ENCODE assay signal across 10 cellular contexts in genomic region chr2:159895258-159896209, GRCh38. TPM values are rescaled to one million over a fixed set of nuclear protein-coding genes. Genes with fewer than 3 reads are reported as not detected.
DNase-seq lines count a peak whose midpoint lies in the region; ATAC-seq and TF ChIP-seq lines count a peak whose summit lies in the region.
"Had no signal": no experiment of that assay in that cellular context is flagged by ENCODE, and none has a peak within 500 bp of the region (broad histone marks: within the 10 kb centered on the region; RNA-seq: fewer than 3 reads in every experiment).

No MANE protein-coding gene starts in this region.

- no peaks in the 10 kb centered on the region for H3K9me3 ChIP-seq in CD8-positive, alpha-beta T cell (ENCODE audit: low read length)
- H3K9me3 ChIP-seq in Peyer's patch = no peaks in the 10 kb centered on the region

- no peaks in the 10 kb centered on the region for H3K4me1 ChIP-seq in CD8-positive, alpha-beta T cell (ENCODE audit: insufficient read depth, low read length)
- no peaks in the 10 kb centered on the region for H3K4me1 ChIP-seq in Peyer's patch

- H3K27ac Mint-ChIP-seq in CD8-positive, alpha-beta T cell = no peak overlapping the region
- H3K27ac Mint-ChIP-seq in activated T-helper 17 cell treated with anti-CD3 and anti-CD28 coated beads, Interleukin-2, amount 50 U/mL, for 72 hours = peak overlapping the region; percentile 78

- H3K36me3 Mint-ChIP-seq in CD8-positive, alpha-beta T cell = peaks cover 74% of the 10 kb centered on the region
- peaks cover 89% of the 10 kb centered on the region for H3K36me3 Mint-ChIP-seq in activated T-helper 17 cell treated with anti-CD3 and anti-CD28 coated beads, Interleukin-2, amount 50 U/mL, for 72 hours (ENCODE audit: low read depth)

- POLR2A ChIA-PET in CD8-positive, alpha-beta T cell (lab: Charles Lee) = interaction anchor here (0.6 to 1.2 kb wide), 2 partner anchors 14 to 611 kb away, joined by 3 to 4 read pairs; no protein-coding TSS in a partner anchor

- no peaks in the 10 kb centered on the region for H3K27me3 Mint-ChIP-seq in CD8-positive, alpha-beta T cell (ENCODE audit: low read depth)
- no peaks in the 10 kb centered on the region for H3K27me3 Mint-ChIP-seq in activated T-helper 17 cell treated with anti-CD3 and anti-CD28 coated beads, Interleukin-2, amount 50 U/mL, for 72 hours

- no peak overlapping the region for H3K4me3 Mint-ChIP-seq in CD8-positive, alpha-beta T cell
- peak overlapping the region; percentile 95 for H3K4me3 Mint-ChIP-seq in activated T-helper 17 cell treated with anti-CD3 and anti-CD28 coated beads, Interleukin-2, amount 50 U/mL, for 72 hours

- peak; percentile 44 for ATAC-seq in CD8-positive, alpha-beta T cell
- peak; percentile 65 for ATAC-seq in GM18867 (IDR thresholded peaks at IDR 0.05; ENCODE audit: unreplicated experiment)
- ATAC-seq in HG02870 (IDR thresholded peaks at IDR 0.05; ENCODE audit: unreplicated experiment) = peak; percentile 58
- ATAC-seq in activated T-helper 17 cell treated with anti-CD3 and anti-CD28 coated beads, Interleukin-2, amount 50 U/mL, for 72 hours (replicated peaks) = peak; percentile 85

- peaks cover 74% of the 10 kb centered on the region for H3K4me1 Mint-ChIP-seq in CD8-positive, alpha-beta T cell (ENCODE audit: low read depth)
- peaks cover 61% of the 10 kb centered on the region for H3K4me1 Mint-ChIP-seq in activated T-helper 17 cell treated with anti-CD3 and anti-CD28 coated beads, Interleukin-2, amount 50 U/mL, for 72 hours

- H3K9me3 Mint-ChIP-seq in CD8-positive, alpha-beta T cell = no peaks in the 10 kb centered on the region
- peaks cover 3% of the 10 kb centered on the region for H3K9me3 Mint-ChIP-seq in activated T-helper 17 cell treated with anti-CD3 and anti-CD28 coated beads, Interleukin-2, amount 50 U/mL, for 72 hours

- intact Hi-C loops in CD8-positive, alpha-beta T cell (cut with DNase I, micrococcal nuclease) = loop anchor here in 1 of 2 experiments (2.0 kb wide), 2 partner anchors 25 to 381 kb away; no protein-coding TSS in a partner anchor
- intact Hi-C loops in head of caudate nucleus (cut with DNase I) = no loop called here

- no peak for TF ChIP-seq CTCF in CD8-positive, alpha-beta T cell (IDR thresholded peaks at IDR 0.05)
- TF ChIP-seq CTCF in Peyer's patch (IDR thresholded peaks at IDR 0.05) = no peak

- H3K4me3 ChIP-seq in CD8-positive, alpha-beta T cell (ENCODE audit: low read depth, low read length) = no peak overlapping the region
- no peak overlapping the region for H3K4me3 ChIP-seq in Peyer's patch

- no peaks in the 10 kb centered on the region for H3K36me3 ChIP-seq in CD8-positive, alpha-beta T cell (ENCODE audit: insufficient read depth, low read length)
- no peaks in the 10 kb centered on the region for H3K36me3 ChIP-seq in Peyer's patch

- no peak for DNase-seq in CD8-positive, alpha-beta T cell
- DNase-seq in head of caudate nucleus = no peak
- DNase-seq in NCI-H1092 (lab: John Stamatoyannopoulos, UW) = no peak
- DNase-seq in Peyer's patch = no peak
- no peak for DNase-seq in NCI-H146 (lab: John Stamatoyannopoulos, UW)
- DNase-seq: GDM1, midbrain had no signal

- H3K27ac ChIP-seq in CD8-positive, alpha-beta T cell (ENCODE audit: low read depth, low read length) = no peak overlapping the region
- no peak overlapping the region for H3K27ac ChIP-seq in Peyer's patch

- CTCF ChIA-PET in CD8-positive, alpha-beta T cell (lab: Charles Lee) = interaction anchor here (0.9 kb wide), 1 partner anchor 9 kb away, joined by 3 read pairs; the partner anchor contains the start of gene LY75

- no peaks in the 10 kb centered on the region for H3K27me3 ChIP-seq in CD8-positive, alpha-beta T cell (ENCODE audit: insufficient read depth, low read length)
- no peaks in the 10 kb centered on the region for H3K27me3 ChIP-seq in Peyer's patch

- no peak for TF ChIP-seq POLR2A in Peyer's patch (IDR thresholded peaks at IDR 0.05)

RNA-seq across cellular contexts. Expression of gene LY75, which starts 9.0 kb away (rescaled TPM):
- 10 to 100 TPM; 20.0 to 21.3 TPM for total RNA-seq in CD8-positive, alpha-beta T cell
- total RNA-seq in activated T-helper 17 cell treated with anti-CD3 and anti-CD28 coated beads, Interleukin-2, amount 50 U/mL, for 72 hours = 10 to 100 TPM; 31.3 to 32.2 TPM
- 10 to 100 TPM; 12.4 to 81.8 (median 65.2) TPM for total RNA-seq in Peyer's patch
